Comparison of ENCODE assay signal across 26 cellular contexts in the genomic region with DNA sequence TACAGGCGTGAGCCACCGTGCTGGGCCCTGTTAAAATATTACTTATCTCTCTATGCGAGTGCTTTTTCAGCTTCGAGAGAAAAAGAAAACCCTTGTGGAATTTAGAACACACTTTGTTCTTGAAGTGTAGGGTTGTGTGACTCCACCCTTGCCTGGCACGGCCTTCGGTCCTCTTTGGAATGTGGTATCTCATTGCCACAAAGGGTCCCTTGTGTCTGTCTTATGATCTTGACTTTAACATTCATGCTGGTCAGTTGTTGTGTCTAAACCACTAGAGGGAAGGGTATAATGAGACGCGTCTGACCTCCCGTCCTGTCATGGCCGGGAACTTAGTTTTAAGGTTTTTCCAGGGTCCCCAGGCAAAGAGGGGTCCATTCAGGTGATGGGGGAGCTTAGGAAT.
"Had no signal": no experiment of that assay in that cellular context is flagged by ENCODE, and none has a peak within 500 bp of the region (broad histone marks: within the 10 kb centered on the region; RNA-seq: fewer than 3 reads in every experiment).

No MANE protein-coding gene starts in this region.

- H3K4me1 ChIP-seq: gastrocnemius medialis had no signal

- DNase-seq: activated B cell treated with CpG ODN at 0.5 μM for 24 hours; activated CD4-positive, alpha-beta T cell treated with anti-CD3 and anti-CD28 coated beads for 48 hours; activated CD4-positive, alpha-beta T cell treated with anti-CD3 and anti-CD28 coated beads, Interleukin-2, amount 50 U/mL, for 1 hour; activated CD4-positive, alpha-beta T cell treated with anti-CD3 and anti-CD28 coated beads, Interleukin-2, amount 50 U/mL, for 48 hours; activated CD8-positive, alpha-beta memory T cell treated with anti-CD3 and anti-CD28 coated beads for 24 hours; activated CD8-positive, alpha-beta T cell treated with anti-CD3 and anti-CD28 coated beads for 36 hours; activated effector memory CD4-positive, alpha-beta T cell treated with Interleukin-2 at 50 U/mL for 16 hours; activated gamma-delta T cell treated with Interleukin-2 at 50 U/mL for 16 hours; activated naive CD4-positive, alpha-beta T cell treated with anti-CD3 and anti-CD28 coated beads, Interleukin-2, amount 50 U/mL, for 16 hours; activated naive CD4-positive, alpha-beta T cell treated with Interleukin-2 at 50 U/mL for 16 hours; activated T-cell treated with anti-CD3 and anti-CD28 coated beads, Interleukin-2, amount 50 U/mL, for 4 hours; amniotic stem cell; anterior cingulate cortex; brain microvascular endothelial cell; effector CD8-positive, alpha-beta T cell; foreskin fibroblast; gastrocnemius medialis; glutamatergic neuron; heart left ventricle; T-helper 1 cell; T-helper 17 cell; T1000; WERI-Rb-1 had no signal

- H3K36me3 ChIP-seq: brain microvascular endothelial cell, gastrocnemius medialis, heart left ventricle, WERI-Rb-1 had no signal

- H3K27ac ChIP-seq: brain microvascular endothelial cell, epithelial cell of prostate, gastrocnemius medialis, heart left ventricle, WERI-Rb-1 had no signal

- H3K9me3 ChIP-seq: gastrocnemius medialis had no signal

- ATAC-seq: activated CD4-positive, CD25-positive, alpha-beta regulatory T cell treated with anti-CD3 and anti-CD28 coated beads, Interleukin-2, amount 50 U/mL, for 24 hours; activated CD8-positive, alpha-beta T cell treated with anti-CD3 and anti-CD28 coated beads for 36 hours; activated T-cell treated with anti-CD3 and anti-CD28 coated beads, Interleukin-2, amount 50 U/mL, for 4 hours; activated T-helper 17 cell treated with anti-CD3 and anti-CD28 coated beads, Interleukin-2, amount 50 U/mL, for 72 hours; gastrocnemius medialis; heart left ventricle; T-helper 17 cell had no signal

- H3K27me3 ChIP-seq: brain microvascular endothelial cell, gastrocnemius medialis, heart left ventricle had no signal

- H3K4me3 ChIP-seq: gastrocnemius medialis, heart left ventricle had no signal
